8 cellular contexts compared by ENCODE assay signal in the genomic region with DNA sequence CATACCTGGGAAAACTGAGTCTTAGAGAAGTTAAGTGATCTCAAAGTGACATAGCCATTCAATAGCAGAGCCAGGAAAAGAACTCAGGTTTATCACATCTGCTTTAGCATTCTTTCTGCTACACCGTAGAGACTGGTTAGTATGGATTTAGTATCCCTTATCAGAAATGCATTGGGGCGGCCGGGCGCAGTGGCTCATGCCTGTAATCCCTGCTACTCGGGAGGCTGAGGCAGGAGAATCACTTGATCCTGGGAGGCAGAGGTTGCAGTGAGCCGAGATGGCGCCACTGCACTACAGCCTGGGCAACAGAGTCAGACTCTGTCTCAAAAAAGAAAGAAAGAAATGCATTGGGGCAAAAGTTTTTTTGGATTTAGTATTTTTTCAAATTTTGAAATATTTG. TPM values are rescaled to one million over a fixed set of nuclear protein-coding genes. Genes with fewer than 3 reads are reported as not detected.
A peak's percentile ranks its signal among the peaks of the same experiment; 100 is the strongest.
DNase-seq lines count a peak whose midpoint lies in the region; ATAC-seq and TF ChIP-seq lines count a peak whose summit lies in the region.
"Not testable (repeated sequence)": the region's sequence is repeated elsewhere in the genome, so short reads cannot be mapped to it uniquely, and the experiment has no call there.
"Had no signal": no experiment of that assay in that cellular context is flagged by ENCODE, and none has a peak within 500 bp of the region (broad histone marks: within the 10 kb centered on the region; RNA-seq: fewer than 3 reads in every experiment).

No MANE protein-coding gene starts in this region.

- TF ChIP-seq CTCF in HFFc6 (IDR thresholded peaks at IDR 0.05); left ventricle myocardium inferior (IDR thresholded peaks at IDR 0.05; ENCODE audit: borderline replicate concordance); osteoblast (IDR thresholded peaks at IDR 0.05; ENCODE audit: extremely low read depth, low read depth, low read length): not testable (repeated sequence)

- H2AFZ ChIP-seq in ACC112 (ENCODE audit: low read length, unreplicated experiment); osteoblast (ENCODE audit: low read length): not testable (repeated sequence)

- H3K4me3 ChIP-seq in ACC112 (ENCODE audit: low read depth, low read length) (peak overlapping the region; percentile 92), left ventricle myocardium inferior (peak overlapping the region; percentile 99)
- not testable (repeated sequence) for H3K4me3 ChIP-seq in osteoblast (ENCODE audit: insufficient read depth, low read length)

- intact Hi-C loops in left ventricle myocardium inferior (cut with micrococcal nuclease), result not testable (repeated sequence)

- H3K4me1 ChIP-seq in ACC112 (ENCODE audit: control insufficient read depth, insufficient read depth, low read length, unreplicated experiment) (peaks cover 13% of the 10 kb centered on the region), left ventricle myocardium inferior (peaks cover 67% of the 10 kb centered on the region), osteoblast (ENCODE audit: insufficient read depth, low read length) (peaks cover 19% of the 10 kb centered on the region)

- DNase-seq in HFFc6; T-cell; left ventricle myocardium inferior; osteoblast (ENCODE audit: insufficient read length, low spot score, missing footprints): not testable (repeated sequence)

- H3K79me2 ChIP-seq in ACC112 (ENCODE audit: control insufficient read depth, insufficient read depth, low read length, unreplicated experiment) (peaks cover 56% of the 10 kb centered on the region), osteoblast (ENCODE audit: insufficient read depth, low read length) (peaks cover 63% of the 10 kb centered on the region)

- peaks cover 25% of the 10 kb centered on the region for H4K20me1 ChIP-seq in osteoblast (ENCODE audit: insufficient read depth, low read length)

- H3K9me3 Mint-ChIP-seq in HFFc6; T-cell; activated naive CD4-positive, alpha-beta T cell treated with anti-CD3 and anti-CD28 coated beads, Interleukin-2, amount 50 U/mL, for 24 hours: not testable (repeated sequence)

- ATAC-seq in T-cell (replicated peaks in 1 of 4), result not testable (repeated sequence)

- H3K27ac Mint-ChIP-seq in HFFc6 (peak overlapping the region; percentile 46), T-cell (peak overlapping the region in 1 of 2 donors; percentile 69)
- H3K27ac Mint-ChIP-seq in activated naive CD4-positive, alpha-beta T cell treated with anti-CD3 and anti-CD28 coated beads, Interleukin-2, amount 50 U/mL, for 24 hours, result peak overlapping the region; percentile 99

- H3K4me1 Mint-ChIP-seq in HFFc6 (ENCODE audit: low read depth), result peaks cover 42% of the 10 kb centered on the region
- peaks cover 55 to 58% (median 57%) of the 10 kb centered on the region in 3 donors for H3K4me1 Mint-ChIP-seq in T-cell
- peaks cover 56% of the 10 kb centered on the region for H3K4me1 Mint-ChIP-seq in activated naive CD4-positive, alpha-beta T cell treated with anti-CD3 and anti-CD28 coated beads, Interleukin-2, amount 50 U/mL, for 24 hours

- not testable (repeated sequence) for H3K27ac ChIP-seq in ACC112 (ENCODE audit: low read depth, low read length); left ventricle myocardium inferior (replicated peaks)
- H3K27ac ChIP-seq in osteoblast (ENCODE audit: low read depth, low read length), result peak overlapping the region; percentile 90

- H3K4me2 ChIP-seq in osteoblast (ENCODE audit: insufficient read depth, low read length), result peak overlapping the region; percentile 100

- H3K36me3 Mint-ChIP-seq in HFFc6 (ENCODE audit: low read depth) (peaks cover 22% of the 10 kb centered on the region), T-cell (peaks cover 22% of the 10 kb centered on the region)
- peaks cover 15% of the 10 kb centered on the region for H3K36me3 Mint-ChIP-seq in activated naive CD4-positive, alpha-beta T cell treated with anti-CD3 and anti-CD28 coated beads, Interleukin-2, amount 50 U/mL, for 24 hours

- not testable (repeated sequence) for H3K27me3 Mint-ChIP-seq in HFFc6 (ENCODE audit: insufficient read depth); T-cell; activated naive CD4-positive, alpha-beta T cell treated with anti-CD3 and anti-CD28 coated beads, Interleukin-2, amount 50 U/mL, for 24 hours

- H3K9me3 ChIP-seq in left ventricle myocardium inferior (replicated peaks); osteoblast (ENCODE audit: low read depth, low read length): not testable (repeated sequence)

- POLR2A ChIA-PET in T-cell (lab: Charles Lee), result interaction anchor here in 1 of 2 donors (0.6 to 2.0 kb wide), 4 partner anchors 12 to 74 kb away, joined by 3 to 5 read pairs (median 3); no protein-coding TSS in a partner anchor

- H3K4me3 Mint-ChIP-seq in HFFc6, result peak overlapping the region; percentile 90
- H3K4me3 Mint-ChIP-seq in T-cell, result peak overlapping the region; percentile 94 to 98 (median 96)
- peak overlapping the region; percentile 97 for H3K4me3 Mint-ChIP-seq in activated naive CD4-positive, alpha-beta T cell treated with anti-CD3 and anti-CD28 coated beads, Interleukin-2, amount 50 U/mL, for 24 hours

- CTCF ChIA-PET in T-cell (lab: Charles Lee), result interaction anchor here in 1 of 2 donors (0.8 to 1.2 kb wide), 2 partner anchors 31 to 87 kb away, joined by 3 read pairs; a partner anchor contains a TSS

- not testable (repeated sequence) for H3K27me3 ChIP-seq in ACC112 (ENCODE audit: insufficient read depth, low read length); left ventricle myocardium inferior (ENCODE audit: low read depth); osteoblast (ENCODE audit: insufficient read depth, low read length)

- not testable (repeated sequence) for H3K36me3 ChIP-seq in ACC112 (ENCODE audit: insufficient read depth, low read length)
- H3K36me3 ChIP-seq in left ventricle myocardium inferior, result peaks cover 30% of the 10 kb centered on the region
- H3K36me3 ChIP-seq in osteoblast (ENCODE audit: insufficient read depth, low read length), result peaks cover 32% of the 10 kb centered on the region

RNA-seq across cellular contexts. Expression of a gene that starts 1.6 kb away (rescaled TPM):
- total RNA-seq in HFFc6 (2021; fragmentation: NEBNext Ultra II Directional; extraction: Animal tissue kit (Norgen Biotek cat#: 25700)), result 100 to 1,000 TPM; 167 to 180 (median 172) TPM
- total RNA-seq in T-cell (100 to 1,000 TPM in 4 of 5 donors, 10 to 100 TPM in 1; 74.0 to 115 (median 108) TPM), left ventricle myocardium inferior (94.1 TPM), osteoblast (110 and 117 TPM in 2 replicates)

RNA-seq across cellular contexts. Expression of a gene that starts 2.2 kb away (rescaled TPM):
- total RNA-seq in HFFc6 (2021; fragmentation: NEBNext Ultra II Directional; extraction: Animal tissue kit (Norgen Biotek cat#: 25700)), result 10 to 100 TPM in 4 of 6 experiments, 1 to 10 TPM in 2; 8.0 to 10.9 (median 10.2) TPM
- 10 to 100 TPM; 22.0 to 33.0 (median 26.3) TPM for total RNA-seq in T-cell
- 36.4 TPM for total RNA-seq in left ventricle myocardium inferior
- total RNA-seq in osteoblast, result 10.9 and 11.2 TPM in 2 replicates

RNA-seq across cellular contexts. Expression of a gene that starts 30.8 kb away (rescaled TPM):
- total RNA-seq in HFFc6 (2021; fragmentation: NEBNext Ultra II Directional; extraction: Animal tissue kit (Norgen Biotek cat#: 25700)), result 100 to 1,000 TPM; 163 to 194 (median 164) TPM
- total RNA-seq in T-cell, result 100 to 1,000 TPM in 4 of 5 donors, 10 to 100 TPM in 1; 87.4 to 151 (median 117) TPM
- 46.1 TPM for total RNA-seq in left ventricle myocardium inferior
- 128 and 134 TPM in 2 replicates for total RNA-seq in osteoblast

RNA-seq across cellular contexts. Expression of a gene that starts 31.1 kb away (rescaled TPM):
- 10 to 100 TPM; 63.5 to 76.9 (median 67.2) TPM for total RNA-seq in HFFc6 (2021; fragmentation: NEBNext Ultra II Directional; extraction: Animal tissue kit (Norgen Biotek cat#: 25700))
- total RNA-seq in T-cell (100 to 1,000 TPM in 3 of 5 donors, 10 to 100 TPM in 2; 68.4 to 106 (median 102) TPM), left ventricle myocardium inferior (24.0 TPM), osteoblast (24.6 and 25.6 TPM in 2 replicates)

RNA-seq across cellular contexts. Expression of a gene that starts 39.9 kb away (rescaled TPM):
- total RNA-seq in HFFc6 (2021; fragmentation: NEBNext Ultra II Directional; extraction: Animal tissue kit (Norgen Biotek cat#: 25700)), result not detected
- total RNA-seq in T-cell (10 to 100 TPM in 3 of 5 donors, 1 to 10 TPM in 2; 6.7 to 27.7 (median 20.9) TPM), left ventricle myocardium inferior (not detected), osteoblast (not detected in 2 replicates)
- total RNA-seq: A172, RPMI7951 had no signal
